10 cellular contexts compared by ENCODE assay signal in genomic region chr1:221753828-221754188, GRCh38. TPM values are rescaled to one million over a fixed set of nuclear protein-coding genes. Genes with fewer than 3 reads are reported as not detected.
DNase-seq lines count a peak whose midpoint lies in the region; ATAC-seq, FAIRE-seq and TF ChIP-seq lines count a peak whose summit lies in the region.
"Had no signal": no experiment of that assay in that cellular context is flagged by ENCODE, and none has a peak within 500 bp of the region (broad histone marks: within the 10 kb centered on the region; RNA-seq: fewer than 3 reads in every experiment).

No MANE protein-coding gene starts in this region.

- no peaks in the 10 kb centered on the region for H4K20me1 ChIP-seq in MM.1S (ENCODE audit: insufficient read depth, low read length)

- FAIRE-seq in GM12891 (lab: Jason Lieb, UNC), result peak; percentile 92
- FAIRE-seq: endometrium had no signal

- H3F3A ChIP-seq in MM.1S (ENCODE audit: insufficient read depth, low read length), result peaks cover 16% of the 10 kb centered on the region

- peak overlapping the region; percentile 38; the same call in 1 of the 2 replicates for H3K4me2 ChIP-seq in MM.1S (ENCODE audit: low read depth, low read length)

- TF ChIP-seq CTCF in MM.1S (IDR thresholded peaks at IDR 0.05; ENCODE audit: low read length), result no peak
- TF ChIP-seq CTCF in foreskin keratinocyte (conservative IDR thresholded peaks at IDR 0.05), result no peak
- no peak for TF ChIP-seq CTCF in left lung (IDR thresholded peaks at IDR 0.05)

- H3K9me2 ChIP-seq in MM.1S (replicated peaks; ENCODE audit: insufficient read depth, low read length), result no peaks in the 10 kb centered on the region

- H3K4me3 ChIP-seq in MM.1S (ENCODE audit: low read length) (no peak overlapping the region), left lung (no peak overlapping the region)

- H2AFZ ChIP-seq in MM.1S (ENCODE audit: low read length), result no peak overlapping the region

- H3K79me2 ChIP-seq in MM.1S (ENCODE audit: low read length), result no peaks in the 10 kb centered on the region

- peaks cover 15% of the 10 kb centered on the region for H3K4me1 ChIP-seq in MM.1S (ENCODE audit: low read length)
- H3K4me1 ChIP-seq in foreskin keratinocyte, result peaks cover 10% of the 10 kb centered on the region
- H3K4me1 ChIP-seq in left lung, result no peaks in the 10 kb centered on the region

- no peak for TF ChIP-seq POLR2A in GM12891 (IDR thresholded peaks at IDR 0.05; ENCODE audit: low read depth, low read length)

- H3K9ac ChIP-seq in MM.1S (ENCODE audit: low read length), result no peak overlapping the region

- no peaks in the 10 kb centered on the region for H3K9me3 ChIP-seq in MM.1S (replicated peaks; ENCODE audit: insufficient read depth, low read length)
- no peaks in the 10 kb centered on the region for H3K9me3 ChIP-seq in left lung

- H3K27me3 ChIP-seq in MM.1S (replicated peaks; ENCODE audit: insufficient read depth, low read length) (peaks cover 92% of the 10 kb centered on the region), foreskin keratinocyte (no peaks in the 10 kb centered on the region), left lung (no peaks in the 10 kb centered on the region)

- intact Hi-C loops in left lung (cut with DNase I), result no loop called here

- DNase-seq in GM12891 (ENCODE audit: insufficient read length, low spot score) (no peak), MM.1S (no peak), OCI-M1 (lab: John Stamatoyannopoulos, UW) (no peak), MV-4-11 (lab: John Stamatoyannopoulos, UW) (no peak), foreskin keratinocyte (no peak), left lung (no peak)
- DNase-seq: KG1 had no signal

- ATAC-seq in GM19372 (IDR thresholded peaks at IDR 0.05; ENCODE audit: low read depth, unreplicated experiment) (peak; percentile 26), HG02884 (IDR thresholded peaks at IDR 0.05; ENCODE audit: unreplicated experiment) (peak; percentile 35), foreskin keratinocyte (no peak), left lung (no peak)

- no peaks in the 10 kb centered on the region for H3K36me3 ChIP-seq in MM.1S (replicated peaks; ENCODE audit: insufficient read depth, low read length)
- H3K36me3 ChIP-seq in left lung, result no peaks in the 10 kb centered on the region

- peak overlapping the region; percentile 19; the same call in 1 of the 2 replicates for H3K27ac ChIP-seq in MM.1S (ENCODE audit: low read length)
- H3K27ac ChIP-seq in foreskin keratinocyte, result no peak overlapping the region
- no peak overlapping the region for H3K27ac ChIP-seq in left lung

TF ChIP-seq in GM12891, 5 proteins besides CTCF, POLR2A, EP300 and RAD21:
- TF ChIP-seq POU2F2 (IDR thresholded peaks at IDR 0.05; ENCODE audit: low read depth, low read length) (no peak), PAX5 (IDR thresholded peaks at IDR 0.05; ENCODE audit: insufficient read depth, low read length, severe bottlenecking) (no peak), SPI1 (IDR thresholded peaks at IDR 0.05; ENCODE audit: low read depth, low read length) (no peak), TAF1 (IDR thresholded peaks at IDR 0.05; ENCODE audit: low read depth, low read length) (no peak), POLR2AphosphoS5 (IDR thresholded peaks at IDR 0.05; ENCODE audit: low read depth, low read length) (no peak)

RNA-seq across cellular contexts. Expression of gene DUSP10, which starts 11.9 kb away (rescaled TPM):
- 21.9 TPM for polyA plus RNA-seq in GM12891 (2012; ENCODE audit: low read depth, missing spikeins)
- 12.8 and 18.3 TPM in 2 replicates for total RNA-seq in foreskin keratinocyte
- polyA plus RNA-seq in foreskin keratinocyte, result 7.1 and 7.3 TPM in 2 replicates
- total RNA-seq in left lung, result 10 to 100 TPM; 12.6 to 14.5 TPM

Comparison
In these comparisons a context has a peak if more than half of its experiments do, and no peak if none do; other contexts are left out.
1. ATAC-seq: peak in GM19372 (single experiment) and HG02884 (single experiment); none in foreskin keratinocyte (single experiment) and left lung (single experiment).